In genomic region chr2:23404426-23404825, GRCh38 we compare ENCODE assay signal across 8 cellular contexts. TPM values are rescaled to one million over a fixed set of nuclear protein-coding genes. Genes with fewer than 3 reads are reported as not detected.
DNase-seq lines count a peak whose midpoint lies in the region; ATAC-seq and TF ChIP-seq lines count a peak whose summit lies in the region.

No MANE protein-coding gene starts in this region.

- H3K27ac ChIP-seq in A673 (ENCODE audit: low read depth, low read length, poor library complexity, severe bottlenecking) (peak overlapping the region; percentile 51), spleen (peak overlapping the region in 7 of 8 donors; percentile 23 to 70 (median 64))

- H3K4me3 ChIP-seq in A673 (ENCODE audit: low read depth, low read length, poor library complexity, severe bottlenecking) = peak overlapping the region; percentile 32
- peak overlapping the region in 3 of 8 donors; percentile 8 to 48 (median 11) for H3K4me3 ChIP-seq in spleen

- H3K9me3 Mint-ChIP-seq in activated CD8-positive, alpha-beta T cell treated with anti-CD3 and anti-CD28 coated beads, Interleukin-2, amount 10 ng/mL, durations not matched to agents 7 days and 5 days (ENCODE audit: insufficient read depth) = no peaks in the 10 kb centered on the region
- no peaks in the 10 kb centered on the region for H3K9me3 Mint-ChIP-seq in activated T-helper 1 cell treated with anti-CD3 and anti-CD28 coated beads, Interleukin-12 subunit alpha, Interleukin-12 subunit beta, Interleukin-2, Interleukin-4 antibody, amounts not matched to agents 30 ng/mL and 10 ng/mL and 1 ng/mL, durations not matched to agents 14 hours and 24 hours and 36 hours

- H3K4me1 ChIP-seq in A673 (ENCODE audit: insufficient read depth, low read length, poor library complexity, severe bottlenecking) = peaks cover 20% of the 10 kb centered on the region
- H3K4me1 ChIP-seq in spleen = peaks cover 5 to 22% (median 14%) of the 10 kb centered on the region in 6 donors

- peak; percentile 92 for DNase-seq in A673 (ENCODE audit: low spot score)
- DNase-seq in NCI-H2081 (lab: John Stamatoyannopoulos, UW) = peak; percentile 79 to 91
- peak; percentile 45 for DNase-seq in activated CD8-positive, alpha-beta T cell treated with anti-CD3 and anti-CD28 coated beads, Interleukin-2, amount 10 ng/mL, durations not matched to agents 7 days and 5 days
- peak; percentile 50 for DNase-seq in hepatic stellate cell (ENCODE audit: low spot score)
- peak; percentile 43 for DNase-seq in spleen
- DNase-seq in activated T-helper 1 cell treated with anti-CD3 and anti-CD28 coated beads, Interleukin-12 subunit alpha, Interleukin-12 subunit beta, Interleukin-2, Interleukin-4 antibody, amounts not matched to agents 30 ng/mL and 10 ng/mL and 1 ng/mL, durations not matched to agents 14 hours and 24 hours and 36 hours (ENCODE audit: low spot score) = no peak

- POLR2A ChIA-PET in A673 (lab: Charles Lee; ENCODE audit: low non-redundant PET) = no interaction called here
- POLR2A ChIA-PET in activated CD8-positive, alpha-beta T cell treated with anti-CD3 and anti-CD28 coated beads, Interleukin-2, amount 10 ng/mL, durations not matched to agents 7 days and 5 days (lab: Charles Lee) = no interaction called here

- H3K27me3 Mint-ChIP-seq in activated CD8-positive, alpha-beta T cell treated with anti-CD3 and anti-CD28 coated beads, Interleukin-2, amount 10 ng/mL, durations not matched to agents 7 days and 5 days (ENCODE audit: low read depth) = peaks cover 8% of the 10 kb centered on the region
- peaks cover 9% of the 10 kb centered on the region for H3K27me3 Mint-ChIP-seq in activated T-helper 1 cell treated with anti-CD3 and anti-CD28 coated beads, Interleukin-12 subunit alpha, Interleukin-12 subunit beta, Interleukin-2, Interleukin-4 antibody, amounts not matched to agents 30 ng/mL and 10 ng/mL and 1 ng/mL, durations not matched to agents 14 hours and 24 hours and 36 hours (ENCODE audit: insufficient read depth)

- H3K36me3 Mint-ChIP-seq in activated CD8-positive, alpha-beta T cell treated with anti-CD3 and anti-CD28 coated beads, Interleukin-2, amount 10 ng/mL, durations not matched to agents 7 days and 5 days (ENCODE audit: low read depth) = no peaks in the 10 kb centered on the region
- no peaks in the 10 kb centered on the region for H3K36me3 Mint-ChIP-seq in activated T-helper 1 cell treated with anti-CD3 and anti-CD28 coated beads, Interleukin-12 subunit alpha, Interleukin-12 subunit beta, Interleukin-2, Interleukin-4 antibody, amounts not matched to agents 30 ng/mL and 10 ng/mL and 1 ng/mL, durations not matched to agents 14 hours and 24 hours and 36 hours (ENCODE audit: low read depth)

- H3K36me3 ChIP-seq in A673 (ENCODE audit: insufficient read depth, low read length, poor library complexity, severe bottlenecking) (no peaks in the 10 kb centered on the region), spleen (no peaks in the 10 kb centered on the region)

- intact Hi-C loops in A673 (cut with micrococcal nuclease; ENCODE audit: unreplicated experiment) = loop anchor here (5.0 kb wide), 2 partner anchors 163 to 348 kb away; no protein-coding TSS in a partner anchor
- intact Hi-C loops in spleen (cut with DNase I; ENCODE audit: low total_unique reads) = no loop called here
- intact Hi-C loops in activated T-helper 1 cell treated with anti-CD3 and anti-CD28 coated beads, Interleukin-12 subunit alpha, Interleukin-12 subunit beta, Interleukin-2, Interleukin-4 antibody, amounts not matched to agents 30 ng/mL and 10 ng/mL and 1 ng/mL, durations not matched to agents 14 hours and 24 hours and 36 hours (cut with micrococcal nuclease) = loop anchor here (10.0 kb wide), 1 partner anchor 160 kb away; no protein-coding TSS in a partner anchor

- CTCF ChIA-PET in A673 (lab: Charles Lee) = interaction anchor here (0.9 kb wide), 1 partner anchor 162 kb away, joined by 7 read pairs; no protein-coding TSS in a partner anchor
- CTCF ChIA-PET in activated CD8-positive, alpha-beta T cell treated with anti-CD3 and anti-CD28 coated beads, Interleukin-2, amount 10 ng/mL, durations not matched to agents 7 days and 5 days (lab: Charles Lee) = interaction anchor here (0.9 to 1.5 kb wide), 4 partner anchors 11 to 163 kb away, joined by 3 to 4 read pairs (median 4); no protein-coding TSS in a partner anchor

- no peak overlapping the region for H3K27ac Mint-ChIP-seq in activated CD8-positive, alpha-beta T cell treated with anti-CD3 and anti-CD28 coated beads, Interleukin-2, amount 10 ng/mL, durations not matched to agents 7 days and 5 days
- no peak overlapping the region for H3K27ac Mint-ChIP-seq in activated T-helper 1 cell treated with anti-CD3 and anti-CD28 coated beads, Interleukin-12 subunit alpha, Interleukin-12 subunit beta, Interleukin-2, Interleukin-4 antibody, amounts not matched to agents 30 ng/mL and 10 ng/mL and 1 ng/mL, durations not matched to agents 14 hours and 24 hours and 36 hours

- no peak overlapping the region for H3K4me3 Mint-ChIP-seq in activated CD8-positive, alpha-beta T cell treated with anti-CD3 and anti-CD28 coated beads, Interleukin-2, amount 10 ng/mL, durations not matched to agents 7 days and 5 days
- no peak overlapping the region for H3K4me3 Mint-ChIP-seq in activated T-helper 1 cell treated with anti-CD3 and anti-CD28 coated beads, Interleukin-12 subunit alpha, Interleukin-12 subunit beta, Interleukin-2, Interleukin-4 antibody, amounts not matched to agents 30 ng/mL and 10 ng/mL and 1 ng/mL, durations not matched to agents 14 hours and 24 hours and 36 hours

- ATAC-seq in GM18498 (IDR thresholded peaks at IDR 0.05; ENCODE audit: unreplicated experiment) (peak; percentile 54), HG02943 (IDR thresholded peaks at IDR 0.05; ENCODE audit: low read depth, unreplicated experiment) (peak; percentile 49)
- peak; percentile 73 for ATAC-seq in activated CD8-positive, alpha-beta T cell treated with anti-CD3 and anti-CD28 coated beads, Interleukin-2, amount 10 ng/mL, durations not matched to agents 7 days and 5 days

- TF ChIP-seq CTCF in A673 (conservative IDR thresholded peaks at IDR 0.05; ENCODE audit: low read depth, low read length) = peak; percentile 61
- peak in 1 of 11 experiments; percentile 30 for TF ChIP-seq CTCF in spleen (IDR thresholded peaks at IDR 0.05 in 8 of 11, conservative IDR thresholded peaks at IDR 0.05 in 3 of 11)

- no peak for TF ChIP-seq POLR2A in spleen (IDR thresholded peaks at IDR 0.05)

- 1 to 5% (median 2%) methylated on average over 8 of the region's 8 CpGs for WGBS in spleen, 5 donors

- H3K27me3 ChIP-seq in A673 (replicated peaks; ENCODE audit: insufficient read depth, low read depth, low read length, poor library complexity) (no peaks in the 10 kb centered on the region), spleen (replicated peaks in 1 of 7) (no peaks in the 10 kb centered on the region)

- peaks cover 9% of the 10 kb centered on the region for H3K4me1 Mint-ChIP-seq in activated CD8-positive, alpha-beta T cell treated with anti-CD3 and anti-CD28 coated beads, Interleukin-2, amount 10 ng/mL, durations not matched to agents 7 days and 5 days (ENCODE audit: low read depth)
- peaks cover 10% of the 10 kb centered on the region for H3K4me1 Mint-ChIP-seq in activated T-helper 1 cell treated with anti-CD3 and anti-CD28 coated beads, Interleukin-12 subunit alpha, Interleukin-12 subunit beta, Interleukin-2, Interleukin-4 antibody, amounts not matched to agents 30 ng/mL and 10 ng/mL and 1 ng/mL, durations not matched to agents 14 hours and 24 hours and 36 hours (ENCODE audit: low read depth)

- H3K9me3 ChIP-seq in A673 (ENCODE audit: low read depth, low read length, poor library complexity, severe bottlenecking) (no peaks in the 10 kb centered on the region), spleen (no peaks in the 10 kb centered on the region)

- no TSS peak for BruUV-seq in A673 (replicated peaks; lab: Mats Ljungman, UMichigan)

RNA-seq across cellular contexts. Expression of gene KLHL29, which starts 19.4 kb away (rescaled TPM):
- 11.0 and 12.2 TPM in 2 replicates for total RNA-seq in A673 (2021)
- total RNA-seq in activated CD8-positive, alpha-beta T cell treated with anti-CD3 and anti-CD28 coated beads, Interleukin-2, amount 10 ng/mL, durations not matched to agents 7 days and 5 days = 1 to 10 TPM; 4.1 to 4.4 TPM
- 10 to 100 TPM in 5 of 7 donors, 1 to 10 TPM in 2; 7.5 to 30.5 (median 16.2) TPM for total RNA-seq in spleen
- 1 to 10 TPM; 1.5 to 5.3 (median 2.0) TPM for polyA plus RNA-seq in spleen
- 2.8 and 3.3 TPM in 2 replicates for total RNA-seq in activated T-helper 1 cell treated with anti-CD3 and anti-CD28 coated beads, Interleukin-12 subunit alpha, Interleukin-12 subunit beta, Interleukin-2, Interleukin-4 antibody, amounts not matched to agents 30 ng/mL and 10 ng/mL and 1 ng/mL, durations not matched to agents 14 hours and 24 hours and 36 hours
